8 cellular contexts compared by ENCODE assay signal in genomic region chr12:47377414-47378221, GRCh38.
A peak's percentile ranks its signal among the peaks of the same experiment; 100 is the strongest.
DNase-seq lines count a peak whose midpoint lies in the region; ATAC-seq and TF ChIP-seq lines count a peak whose summit lies in the region.

No MANE protein-coding gene starts in this region.

- H3K27me3 ChIP-seq in stomach: no peaks in the 10 kb centered on the region

- peak; percentile 96 for TF ChIP-seq EP300 in stomach (IDR thresholded peaks at IDR 0.05)

- no peak for TF ChIP-seq CTCF in stomach (IDR thresholded peaks at IDR 0.05)

- peaks cover 0 to 7% (median 0%) of the 10 kb centered on the region in 4 donors for H3K4me1 ChIP-seq in stomach

- no peaks in the 10 kb centered on the region for H3K36me3 ChIP-seq in stomach

- ATAC-seq in HG03175 (IDR thresholded peaks at IDR 0.05; ENCODE audit: unreplicated experiment) (no peak), HG03097 (IDR thresholded peaks at IDR 0.05; ENCODE audit: low FRiP score, unreplicated experiment) (no peak), GM21423 (IDR thresholded peaks at IDR 0.05; ENCODE audit: unreplicated experiment) (no peak)

- no peaks in the 10 kb centered on the region for H3K9me3 ChIP-seq in stomach

- peak; percentile 76 for DNase-seq in HK-2 (ENCODE audit: unreplicated experiment)
- peak; percentile 99 for DNase-seq in iris pigment epithelial cell (ENCODE audit: low read depth)
- peak; percentile 72 for DNase-seq in stomach
- no peak for DNase-seq in NCI-H2196 treated with DMSO at 0.1 percent for 48 hours (lab: John Stamatoyannopoulos, UW; ENCODE audit: unreplicated experiment)

- 62 to 75% (median 65%) methylated on average over 12 of the region's 12 CpGs for WGBS in stomach, 5 donors

- intact Hi-C loops in stomach (cut with DNase I; ENCODE audit: low total_unique reads): no loop called here

- peak overlapping the region; percentile 4 for H3K27ac ChIP-seq in angular gyrus (ENCODE audit: low read depth, low read length)
- peak overlapping the region; percentile 35 to 83 (median 65) for H3K27ac ChIP-seq in stomach

- TF ChIP-seq POLR2A in stomach (IDR thresholded peaks at IDR 0.05): no peak

- H3K4me3 ChIP-seq in stomach: no peak overlapping the region
